ENCODE assay signal across 20 cellular contexts in genomic region chr3:76698136-76698535, GRCh38.
DNase-seq lines count a peak whose midpoint lies in the region; ATAC-seq and TF ChIP-seq lines count a peak whose summit lies in the region.
"Had no signal": no experiment of that assay in that cellular context is flagged by ENCODE, and none has a peak within 500 bp of the region (broad histone marks: within the 10 kb centered on the region; RNA-seq: fewer than 3 reads in every experiment).

No MANE protein-coding gene starts in this region.

- H3K4me1 Mint-ChIP-seq in progenitor cell of endocrine pancreas (ENCODE audit: low read depth) = peaks cover 23% of the 10 kb centered on the region

- no peak overlapping the region for H3K4me3 ChIP-seq in choroid plexus epithelial cell (ENCODE audit: low read depth, low read length)
- H3K4me3 ChIP-seq: BLaER1, Peyer's patch, SJCRH30 had no signal

- H3K27me3 Mint-ChIP-seq in progenitor cell of endocrine pancreas = no peaks in the 10 kb centered on the region
- H3K27me3 Mint-ChIP-seq: CD4-positive, alpha-beta T cell had no signal

- H3K36me3 Mint-ChIP-seq in progenitor cell of endocrine pancreas (ENCODE audit: insufficient read depth) = no peaks in the 10 kb centered on the region

- ATAC-seq in left lobe of liver (peak; percentile 83), GM19324 (IDR thresholded peaks at IDR 0.05; ENCODE audit: low FRiP score, unreplicated experiment) (no peak)

- no peaks in the 10 kb centered on the region for H3K9me3 Mint-ChIP-seq in progenitor cell of endocrine pancreas (ENCODE audit: low read depth)

- TF ChIP-seq CTCF in choroid plexus epithelial cell (conservative IDR thresholded peaks at IDR 0.05; ENCODE audit: low read depth, low read length) (no peak), progenitor cell of endocrine pancreas (IDR thresholded peaks at IDR 0.05; ENCODE audit: unreplicated experiment) (no peak)

- peak overlapping the region; percentile 25 for H3K4me3 Mint-ChIP-seq in progenitor cell of endocrine pancreas (ENCODE audit: low read depth)
- H3K4me3 Mint-ChIP-seq: CD4-positive, alpha-beta T cell had no signal

- H3K27ac Mint-ChIP-seq in progenitor cell of endocrine pancreas = peak overlapping the region; percentile 30
- H3K27ac Mint-ChIP-seq: CD4-positive, alpha-beta T cell had no signal

- peak; percentile 1 for DNase-seq in HuH-7.5 (ENCODE audit: low spot score)
- peak; percentile 18 for DNase-seq in choroid plexus epithelial cell (ENCODE audit: low read depth)
- no peak for DNase-seq in left lobe of liver (ENCODE audit: low spot score)
- DNase-seq in progenitor cell of endocrine pancreas (ENCODE audit: low spot score, unreplicated experiment) = no peak
- no peak for DNase-seq in NCI-H1092 treated with DMSO at 0.1 percent for 48 hours (lab: John Stamatoyannopoulos, UW)
- no peak for DNase-seq in mesenteric fat pad (ENCODE audit: low spot score)
- DNase-seq in NCI-H1436 (lab: John Stamatoyannopoulos, UW) = no peak
- DNase-seq: CD4-positive, alpha-beta T cell; COR-L47; Karpas-422; MV-4-11; NCI-H1694 treated with DMSO at 0.1 percent for 48 hours; NCI-H2081 treated with DMSO at 0.1 percent for 48 hours; NCI-H446 treated with DMSO at 0.1 percent for 48 hours; NCI-H526 treated with DMSO at 0.1 percent for 48 hours; NK-92 treated with Interleukin-12 subunit alpha and Interleukin-12 subunit beta, amount 100 ng/mL, for 24 hours; Peyer's patch; SJCRH30 had no signal

Comparison
In these comparisons a context has a peak if more than half of its experiments do, and no peak if none do; other contexts are left out.
1. DNase-seq: peak in HuH-7.5 (single experiment) and choroid plexus epithelial cell (single experiment); none in left lobe of liver (single experiment), progenitor cell of endocrine pancreas (single experiment), NCI-H1092 treated with DMSO at 0.1 percent for 48 hours (single experiment), mesenteric fat pad (single experiment) and NCI-H1436 (single experiment).